ENCODE assay signal across 14 cellular contexts in the genomic region with DNA sequence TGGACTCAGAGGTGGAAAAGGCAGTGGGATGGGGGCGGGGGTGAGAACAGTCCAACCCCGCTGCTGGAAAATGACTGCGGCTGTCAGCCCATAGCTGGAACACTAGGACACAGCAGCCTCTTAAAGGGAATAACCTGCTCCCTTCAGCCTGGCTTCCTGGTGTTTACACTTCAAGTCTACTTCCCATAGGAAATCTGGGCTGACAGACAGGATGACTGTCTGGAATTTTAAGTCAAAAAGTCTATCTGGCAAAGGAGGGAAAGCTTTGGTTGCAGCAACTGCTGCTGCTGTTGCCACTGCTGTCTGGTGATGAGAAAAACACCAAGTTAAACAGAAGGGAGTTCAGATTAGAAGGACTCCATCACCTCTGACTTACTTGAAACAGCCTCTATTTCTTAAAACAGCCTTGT.
"Had no signal": no experiment of that assay in that cellular context is flagged by ENCODE, and none has a peak within 500 bp of the region (broad histone marks: within the 10 kb centered on the region; RNA-seq: fewer than 3 reads in every experiment).

No MANE protein-coding gene starts in this region.

- H3K9me3 ChIP-seq: gastroesophageal sphincter had no signal

- H3K27ac Mint-ChIP-seq: activated CD8-positive, alpha-beta memory T cell treated with anti-CD3 and anti-CD28 coated beads, Interleukin-2, amount 10 ng/mL, durations not matched to agents 7 days and 5 days; activated naive CD4-positive, alpha-beta T cell treated with anti-CD3 and anti-CD28 coated beads, Interleukin-2, amount 50 U/mL, for 72 hours; activated T-cell treated with anti-CD3 and anti-CD28 coated beads, Interleukin-2, amount 50 U/mL, for 24 hours; natural killer cell treated with Interleukin-12 subunit alpha and Interleukin-12 subunit beta and Interleukin-15 and Interleukin-18, amount 100 ng/mL, for 72 hours; progenitor cell of endocrine pancreas; T-helper 2 cell treated with Interferon-gamma antibody and Interleukin-4, amounts not matched to agents 5 μg/mL and 100 μg/mL, for 36 hours had no signal

- DNase-seq: activated CD4-positive, alpha-beta T cell treated with anti-CD3 and anti-CD28 coated beads, Interleukin-2, amount 50 U/mL, for 48 hours; activated CD8-positive, alpha-beta memory T cell treated with anti-CD3 and anti-CD28 coated beads, Interleukin-2, amount 10 ng/mL, durations not matched to agents 7 days and 5 days; activated effector memory CD4-positive, alpha-beta T cell treated with anti-CD3 and anti-CD28 coated beads, Interleukin-2, amount 50 U/mL, for 16 hours; activated T-cell treated with anti-CD3 and anti-CD28 coated beads, Interleukin-2, amount 50 U/mL, for 24 hours; hypothalamus; mammary epithelial cell; occipital lobe; stimulated activated CD4-positive, alpha-beta T cell treated with anti-CD3 and anti-CD28 coated beads, Interleukin-12 subunit alpha, Interleukin-12 subunit beta, amount 100 ng/mL, for 4 hours; stimulated activated naive CD4-positive, alpha-beta T cell had no signal

- H3K9me3 Mint-ChIP-seq: activated naive CD4-positive, alpha-beta T cell treated with anti-CD3 and anti-CD28 coated beads, Interleukin-2, amount 50 U/mL, for 72 hours; activated T-cell treated with anti-CD3 and anti-CD28 coated beads, Interleukin-2, amount 50 U/mL, for 24 hours; natural killer cell treated with Interleukin-12 subunit alpha and Interleukin-12 subunit beta and Interleukin-15 and Interleukin-18, amount 100 ng/mL, for 72 hours; T-helper 2 cell treated with Interferon-gamma antibody and Interleukin-4, amounts not matched to agents 5 μg/mL and 100 μg/mL, for 36 hours had no signal

- H3K4me3 Mint-ChIP-seq: activated CD8-positive, alpha-beta memory T cell treated with anti-CD3 and anti-CD28 coated beads, Interleukin-2, amount 10 ng/mL, durations not matched to agents 7 days and 5 days; activated T-cell treated with anti-CD3 and anti-CD28 coated beads, Interleukin-2, amount 50 U/mL, for 24 hours; natural killer cell treated with Interleukin-12 subunit alpha and Interleukin-12 subunit beta and Interleukin-15 and Interleukin-18, amount 100 ng/mL, for 72 hours; T-helper 2 cell treated with Interferon-gamma antibody and Interleukin-4, amounts not matched to agents 5 μg/mL and 100 μg/mL, for 36 hours had no signal

- H3K4me1 Mint-ChIP-seq: activated CD8-positive, alpha-beta memory T cell treated with anti-CD3 and anti-CD28 coated beads, Interleukin-2, amount 10 ng/mL, durations not matched to agents 7 days and 5 days had no signal

- H3K4me3 ChIP-seq: gastroesophageal sphincter had no signal

- H3K36me3 Mint-ChIP-seq: activated CD8-positive, alpha-beta memory T cell treated with anti-CD3 and anti-CD28 coated beads, Interleukin-2, amount 10 ng/mL, durations not matched to agents 7 days and 5 days; activated naive CD4-positive, alpha-beta T cell treated with anti-CD3 and anti-CD28 coated beads, Interleukin-2, amount 50 U/mL, for 72 hours; natural killer cell treated with Interleukin-12 subunit alpha and Interleukin-12 subunit beta and Interleukin-15 and Interleukin-18, amount 100 ng/mL, for 72 hours had no signal

- H3K27me3 ChIP-seq: gastroesophageal sphincter had no signal
